In the genomic region with DNA sequence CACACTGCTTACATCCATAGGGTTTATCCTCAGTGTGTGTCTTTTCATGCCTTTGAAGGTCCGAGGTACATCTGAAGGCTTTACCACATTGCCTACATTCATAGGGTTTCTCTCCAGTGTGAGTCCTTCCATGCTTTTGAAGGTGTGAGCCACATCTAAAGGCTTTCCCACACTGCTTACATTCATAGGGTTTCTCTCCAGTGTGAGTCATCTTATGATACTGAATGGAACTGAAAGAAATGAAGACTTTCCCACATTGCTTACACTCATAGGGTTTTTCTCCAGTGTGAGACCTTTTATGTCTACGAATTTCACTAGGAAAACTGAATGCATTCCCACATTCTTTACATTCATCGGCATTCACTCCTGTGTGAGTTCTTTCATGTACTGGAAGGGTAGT, we compare ENCODE assay signal across 1 cellular context.
A peak's percentile ranks its signal among the peaks of the same experiment; 100 is the strongest.
TF ChIP-seq lines count a peak whose summit lies in the region.

No MANE protein-coding gene starts in this region.

TF ChIP-seq in K562, 482 proteins besides CTCF, POLR2A, EP300 and RAD21:
- TF ChIP-seq, protein P1, sequence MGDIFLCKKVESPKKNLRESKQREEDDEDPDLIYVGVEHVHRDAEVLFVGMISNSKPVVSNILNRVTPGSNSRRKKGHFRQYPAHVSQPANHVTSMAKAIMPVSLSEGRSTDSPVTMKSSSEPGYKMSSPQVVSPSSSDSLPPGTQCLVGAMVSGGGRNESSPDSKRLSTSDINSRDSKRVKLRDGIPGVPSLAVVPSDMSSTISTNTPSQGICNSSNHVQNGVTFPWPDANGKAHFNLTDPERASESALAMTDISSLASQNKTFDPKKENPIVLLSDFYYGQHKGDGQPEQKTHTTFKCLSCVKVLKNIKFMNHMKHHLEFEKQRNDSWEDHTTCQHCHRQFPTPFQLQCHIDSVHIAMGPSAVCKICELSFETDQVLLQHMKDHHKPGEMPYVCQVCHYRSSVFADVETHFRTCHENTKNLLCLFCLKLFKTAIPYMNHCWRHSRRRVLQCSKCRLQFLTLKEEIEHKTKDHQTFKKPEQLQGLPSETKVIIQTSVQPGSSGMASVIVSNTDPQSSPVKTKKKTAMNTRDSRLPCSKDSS (IDR thresholded peaks at IDR 0.05; ENCODE audit: low read depth, partially characterized antibody), result peak; percentile 93
- TF ChIP-seq, protein P2, sequence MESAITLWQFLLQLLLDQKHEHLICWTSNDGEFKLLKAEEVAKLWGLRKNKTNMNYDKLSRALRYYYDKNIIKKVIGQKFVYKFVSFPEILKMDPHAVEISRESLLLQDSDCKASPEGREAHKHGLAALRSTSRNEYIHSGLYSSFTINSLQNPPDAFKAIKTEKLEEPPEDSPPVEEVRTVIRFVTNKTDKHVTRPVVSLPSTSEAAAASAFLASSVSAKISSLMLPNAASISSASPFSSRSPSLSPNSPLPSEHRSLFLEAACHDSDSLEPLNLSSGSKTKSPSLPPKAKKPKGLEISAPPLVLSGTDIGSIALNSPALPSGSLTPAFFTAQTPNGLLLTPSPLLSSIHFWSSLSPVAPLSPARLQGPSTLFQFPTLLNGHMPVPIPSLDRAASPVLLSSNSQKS (CRISPR knock-in tag; IDR thresholded peaks at IDR 0.05), result no peak
- TF ChIP-seq, protein P3, sequence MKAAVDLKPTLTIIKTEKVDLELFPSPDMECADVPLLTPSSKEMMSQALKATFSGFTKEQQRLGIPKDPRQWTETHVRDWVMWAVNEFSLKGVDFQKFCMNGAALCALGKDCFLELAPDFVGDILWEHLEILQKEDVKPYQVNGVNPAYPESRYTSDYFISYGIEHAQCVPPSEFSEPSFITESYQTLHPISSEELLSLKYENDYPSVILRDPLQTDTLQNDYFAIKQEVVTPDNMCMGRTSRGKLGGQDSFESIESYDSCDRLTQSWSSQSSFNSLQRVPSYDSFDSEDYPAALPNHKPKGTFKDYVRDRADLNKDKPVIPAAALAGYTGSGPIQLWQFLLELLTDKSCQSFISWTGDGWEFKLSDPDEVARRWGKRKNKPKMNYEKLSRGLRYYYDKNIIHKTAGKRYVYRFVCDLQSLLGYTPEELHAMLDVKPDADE (conservative IDR thresholded peaks at IDR 0.05; ENCODE audit: control insufficient read depth, low read depth, low read length), result no peak
- peak in 1 of 2 experiments; percentile 55; a peak in 1 of 4 replicates for TF ChIP-seq TRIM24 (IDR thresholded peaks at IDR 0.05)
- TF ChIP-seq ATF7 (IDR thresholded peaks at IDR 0.05), result no peak
- TF ChIP-seq FOSL1 (tag; conservative IDR thresholded peaks at IDR 0.05), result peak; percentile 44; the same call in 1 of the 2 replicates
- TF ChIP-seq RBM39 (optimal IDR thresholded peaks at IDR 0.05; ENCODE audit: low read depth, low read length), result no peak
- TF ChIP-seq, protein P4, sequence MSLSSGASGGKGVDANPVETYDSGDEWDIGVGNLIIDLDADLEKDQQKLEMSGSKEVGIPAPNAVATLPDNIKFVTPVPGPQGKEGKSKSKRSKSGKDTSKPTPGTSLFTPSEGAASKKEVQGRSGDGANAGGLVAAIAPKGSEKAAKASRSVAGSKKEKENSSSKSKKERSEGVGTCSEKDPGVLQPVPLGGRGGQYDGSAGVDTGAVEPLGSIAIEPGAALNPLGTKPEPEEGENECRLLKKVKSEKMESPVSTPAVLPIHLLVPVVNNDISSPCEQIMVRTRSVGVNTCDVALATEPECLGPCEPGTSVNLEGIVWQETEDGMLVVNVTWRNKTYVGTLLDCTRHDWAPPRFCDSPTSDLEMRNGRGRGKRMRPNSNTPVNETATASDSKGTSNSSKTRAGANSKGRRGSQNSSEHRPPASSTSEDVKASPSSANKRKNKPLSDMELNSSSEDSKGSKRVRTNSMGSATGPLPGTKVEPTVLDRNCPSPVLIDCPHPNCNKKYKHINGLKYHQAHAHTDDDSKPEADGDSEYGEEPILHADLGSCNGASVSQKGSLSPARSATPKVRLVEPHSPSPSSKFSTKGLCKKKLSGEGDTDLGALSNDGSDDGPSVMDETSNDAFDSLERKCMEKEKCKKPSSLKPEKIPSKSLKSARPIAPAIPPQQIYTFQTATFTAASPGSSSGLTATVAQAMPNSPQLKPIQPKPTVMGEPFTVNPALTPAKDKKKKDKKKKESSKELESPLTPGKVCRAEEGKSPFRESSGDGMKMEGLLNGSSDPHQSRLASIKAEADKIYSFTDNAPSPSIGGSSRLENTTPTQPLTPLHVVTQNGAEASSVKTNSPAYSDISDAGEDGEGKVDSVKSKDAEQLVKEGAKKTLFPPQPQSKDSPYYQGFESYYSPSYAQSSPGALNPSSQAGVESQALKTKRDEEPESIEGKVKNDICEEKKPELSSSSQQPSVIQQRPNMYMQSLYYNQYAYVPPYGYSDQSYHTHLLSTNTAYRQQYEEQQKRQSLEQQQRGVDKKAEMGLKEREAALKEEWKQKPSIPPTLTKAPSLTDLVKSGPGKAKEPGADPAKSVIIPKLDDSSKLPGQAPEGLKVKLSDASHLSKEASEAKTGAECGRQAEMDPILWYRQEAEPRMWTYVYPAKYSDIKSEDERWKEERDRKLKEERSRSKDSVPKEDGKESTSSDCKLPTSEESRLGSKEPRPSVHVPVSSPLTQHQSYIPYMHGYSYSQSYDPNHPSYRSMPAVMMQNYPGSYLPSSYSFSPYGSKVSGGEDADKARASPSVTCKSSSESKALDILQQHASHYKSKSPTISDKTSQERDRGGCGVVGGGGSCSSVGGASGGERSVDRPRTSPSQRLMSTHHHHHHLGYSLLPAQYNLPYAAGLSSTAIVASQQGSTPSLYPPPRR (CRISPR knock-in tag; IDR thresholded peaks at IDR 0.05; ENCODE audit: borderline replicate concordance), result no peak
- no peak for TF ChIP-seq HNRNPLL (IDR thresholded peaks at IDR 0.05; ENCODE audit: low read depth, low read length, poor library complexity, severe bottlenecking)
- no peak for TF ChIP-seq RAD51 (IDR thresholded peaks at IDR 0.05; ENCODE audit: borderline replicate concordance, low read depth)
- peak; percentile 98 for TF ChIP-seq ZNF75A (CRISPR knock-in tag; IDR thresholded peaks at IDR 0.05)
- TF ChIP-seq, protein P5, sequence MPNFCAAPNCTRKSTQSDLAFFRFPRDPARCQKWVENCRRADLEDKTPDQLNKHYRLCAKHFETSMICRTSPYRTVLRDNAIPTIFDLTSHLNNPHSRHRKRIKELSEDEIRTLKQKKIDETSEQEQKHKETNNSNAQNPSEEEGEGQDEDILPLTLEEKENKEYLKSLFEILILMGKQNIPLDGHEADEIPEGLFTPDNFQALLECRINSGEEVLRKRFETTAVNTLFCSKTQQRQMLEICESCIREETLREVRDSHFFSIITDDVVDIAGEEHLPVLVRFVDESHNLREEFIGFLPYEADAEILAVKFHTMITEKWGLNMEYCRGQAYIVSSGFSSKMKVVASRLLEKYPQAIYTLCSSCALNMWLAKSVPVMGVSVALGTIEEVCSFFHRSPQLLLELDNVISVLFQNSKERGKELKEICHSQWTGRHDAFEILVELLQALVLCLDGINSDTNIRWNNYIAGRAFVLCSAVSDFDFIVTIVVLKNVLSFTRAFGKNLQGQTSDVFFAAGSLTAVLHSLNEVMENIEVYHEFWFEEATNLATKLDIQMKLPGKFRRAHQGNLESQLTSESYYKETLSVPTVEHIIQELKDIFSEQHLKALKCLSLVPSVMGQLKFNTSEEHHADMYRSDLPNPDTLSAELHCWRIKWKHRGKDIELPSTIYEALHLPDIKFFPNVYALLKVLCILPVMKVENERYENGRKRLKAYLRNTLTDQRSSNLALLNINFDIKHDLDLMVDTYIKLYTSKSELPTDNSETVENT (CRISPR knock-in tag; IDR thresholded peaks at IDR 0.05), result no peak
- TF ChIP-seq ZNF316 (IDR thresholded peaks at IDR 0.05), result no peak
- TF ChIP-seq NUFIP1 (IDR thresholded peaks at IDR 0.05; ENCODE audit: partially characterized antibody), result no peak
- TF ChIP-seq, protein P6, sequence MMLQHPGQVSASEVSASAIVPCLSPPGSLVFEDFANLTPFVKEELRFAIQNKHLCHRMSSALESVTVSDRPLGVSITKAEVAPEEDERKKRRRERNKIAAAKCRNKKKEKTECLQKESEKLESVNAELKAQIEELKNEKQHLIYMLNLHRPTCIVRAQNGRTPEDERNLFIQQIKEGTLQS (IDR thresholded peaks at IDR 0.05), result peak; percentile 55
- TF ChIP-seq, protein P6 (CRISPR knock-in tag; conservative IDR thresholded peaks at IDR 0.05), result no peak
- TF ChIP-seq, protein P7, sequence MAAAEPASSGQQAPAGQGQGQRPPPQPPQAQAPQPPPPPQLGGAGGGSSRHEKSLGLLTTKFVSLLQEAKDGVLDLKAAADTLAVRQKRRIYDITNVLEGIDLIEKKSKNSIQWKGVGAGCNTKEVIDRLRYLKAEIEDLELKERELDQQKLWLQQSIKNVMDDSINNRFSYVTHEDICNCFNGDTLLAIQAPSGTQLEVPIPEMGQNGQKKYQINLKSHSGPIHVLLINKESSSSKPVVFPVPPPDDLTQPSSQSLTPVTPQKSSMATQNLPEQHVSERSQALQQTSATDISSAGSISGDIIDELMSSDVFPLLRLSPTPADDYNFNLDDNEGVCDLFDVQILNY (CRISPR knock-in tag; IDR thresholded peaks at IDR 0.05), result no peak
- TF ChIP-seq, protein P8, sequence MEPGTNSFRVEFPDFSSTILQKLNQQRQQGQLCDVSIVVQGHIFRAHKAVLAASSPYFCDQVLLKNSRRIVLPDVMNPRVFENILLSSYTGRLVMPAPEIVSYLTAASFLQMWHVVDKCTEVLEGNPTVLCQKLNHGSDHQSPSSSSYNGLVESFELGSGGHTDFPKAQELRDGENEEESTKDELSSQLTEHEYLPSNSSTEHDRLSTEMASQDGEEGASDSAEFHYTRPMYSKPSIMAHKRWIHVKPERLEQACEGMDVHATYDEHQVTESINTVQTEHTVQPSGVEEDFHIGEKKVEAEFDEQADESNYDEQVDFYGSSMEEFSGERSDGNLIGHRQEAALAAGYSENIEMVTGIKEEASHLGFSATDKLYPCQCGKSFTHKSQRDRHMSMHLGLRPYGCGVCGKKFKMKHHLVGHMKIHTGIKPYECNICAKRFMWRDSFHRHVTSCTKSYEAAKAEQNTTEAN (CRISPR knock-in tag; IDR thresholded peaks at IDR 0.05), result no peak
- TF ChIP-seq, protein P9, sequence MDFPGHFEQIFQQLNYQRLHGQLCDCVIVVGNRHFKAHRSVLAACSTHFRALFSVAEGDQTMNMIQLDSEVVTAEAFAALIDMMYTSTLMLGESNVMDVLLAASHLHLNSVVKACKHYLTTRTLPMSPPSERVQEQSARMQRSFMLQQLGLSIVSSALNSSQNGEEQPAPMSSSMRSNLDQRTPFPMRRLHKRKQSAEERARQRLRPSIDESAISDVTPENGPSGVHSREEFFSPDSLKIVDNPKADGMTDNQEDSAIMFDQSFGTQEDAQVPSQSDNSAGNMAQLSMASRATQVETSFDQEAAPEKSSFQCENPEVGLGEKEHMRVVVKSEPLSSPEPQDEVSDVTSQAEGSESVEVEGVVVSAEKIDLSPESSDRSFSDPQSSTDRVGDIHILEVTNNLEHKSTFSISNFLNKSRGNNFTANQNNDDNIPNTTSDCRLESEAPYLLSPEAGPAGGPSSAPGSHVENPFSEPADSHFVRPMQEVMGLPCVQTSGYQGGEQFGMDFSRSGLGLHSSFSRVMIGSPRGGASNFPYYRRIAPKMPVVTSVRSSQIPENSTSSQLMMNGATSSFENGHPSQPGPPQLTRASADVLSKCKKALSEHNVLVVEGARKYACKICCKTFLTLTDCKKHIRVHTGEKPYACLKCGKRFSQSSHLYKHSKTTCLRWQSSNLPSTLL (IDR thresholded peaks at IDR 0.05), result no peak
- TF ChIP-seq PPARD (CRISPR knock-in tag; IDR thresholded peaks at IDR 0.05), result no peak
- TF ChIP-seq MIER1 (IDR thresholded peaks at IDR 0.05; ENCODE audit: low read depth), result no peak
- TF ChIP-seq ZNF174 (CRISPR knock-in tag; IDR thresholded peaks at IDR 0.05), result no peak
- 0 out of 2 replicates have a peak, but pooled peaks have one; percentile 17 for TF ChIP-seq TEAD4 (IDR thresholded peaks at IDR 0.05; ENCODE audit: low read length)
- TF ChIP-seq TEAD4 (CRISPR knock-in tag; IDR thresholded peaks at IDR 0.05; ENCODE audit: borderline replicate concordance), result no peak
- TF ChIP-seq CC2D1A (IDR thresholded peaks at IDR 0.05), result no peak
- TF ChIP-seq CBX3 (IDR thresholded peaks at IDR 0.05; ENCODE audit: borderline replicate concordance in 1 of 2, low read length in 2 of 2), result peak in 1 of 2 experiments; percentile 76; a peak in 1 of 3 replicates
- TF ChIP-seq ZEB2 (IDR thresholded peaks at IDR 0.05), result peak; percentile 76
- no peak for TF ChIP-seq ARID1B (IDR thresholded peaks at IDR 0.05)
- TF ChIP-seq, protein P10, sequence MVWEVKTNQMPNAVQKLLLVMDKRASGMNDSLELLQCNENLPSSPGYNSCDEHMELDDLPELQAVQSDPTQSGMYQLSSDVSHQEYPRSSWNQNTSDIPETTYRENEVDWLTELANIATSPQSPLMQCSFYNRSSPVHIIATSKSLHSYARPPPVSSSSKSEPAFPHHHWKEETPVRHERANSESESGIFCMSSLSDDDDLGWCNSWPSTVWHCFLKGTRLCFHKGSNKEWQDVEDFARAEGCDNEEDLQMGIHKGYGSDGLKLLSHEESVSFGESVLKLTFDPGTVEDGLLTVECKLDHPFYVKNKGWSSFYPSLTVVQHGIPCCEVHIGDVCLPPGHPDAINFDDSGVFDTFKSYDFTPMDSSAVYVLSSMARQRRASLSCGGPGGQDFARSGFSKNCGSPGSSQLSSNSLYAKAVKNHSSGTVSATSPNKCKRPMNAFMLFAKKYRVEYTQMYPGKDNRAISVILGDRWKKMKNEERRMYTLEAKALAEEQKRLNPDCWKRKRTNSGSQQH (CRISPR knock-in tag; IDR thresholded peaks at IDR 0.05), result no peak
- TF ChIP-seq SOX6 (IDR thresholded peaks at IDR 0.05), result peak; percentile 37; the same call in 1 of the 2 replicates
- TF ChIP-seq DPF2 (IDR thresholded peaks at IDR 0.05), result no peak
- TF ChIP-seq PHTF2 (CRISPR knock-in tag; IDR thresholded peaks at IDR 0.05), result no peak
- no peak for TF ChIP-seq CBFA2T3 (IDR thresholded peaks at IDR 0.05)
- TF ChIP-seq TRIM28 (IDR thresholded peaks at IDR 0.05), result peak; percentile 88
- TF ChIP-seq, protein P11, sequence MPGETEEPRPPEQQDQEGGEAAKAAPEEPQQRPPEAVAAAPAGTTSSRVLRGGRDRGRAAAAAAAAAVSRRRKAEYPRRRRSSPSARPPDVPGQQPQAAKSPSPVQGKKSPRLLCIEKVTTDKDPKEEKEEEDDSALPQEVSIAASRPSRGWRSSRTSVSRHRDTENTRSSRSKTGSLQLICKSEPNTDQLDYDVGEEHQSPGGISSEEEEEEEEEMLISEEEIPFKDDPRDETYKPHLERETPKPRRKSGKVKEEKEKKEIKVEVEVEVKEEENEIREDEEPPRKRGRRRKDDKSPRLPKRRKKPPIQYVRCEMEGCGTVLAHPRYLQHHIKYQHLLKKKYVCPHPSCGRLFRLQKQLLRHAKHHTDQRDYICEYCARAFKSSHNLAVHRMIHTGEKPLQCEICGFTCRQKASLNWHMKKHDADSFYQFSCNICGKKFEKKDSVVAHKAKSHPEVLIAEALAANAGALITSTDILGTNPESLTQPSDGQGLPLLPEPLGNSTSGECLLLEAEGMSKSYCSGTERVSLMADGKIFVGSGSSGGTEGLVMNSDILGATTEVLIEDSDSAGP (CRISPR knock-in tag; IDR thresholded peaks at IDR 0.05), result no peak
- 0 out of 2 replicates have a peak, but pooled peaks have one; percentile 43 for TF ChIP-seq CBX1 (IDR thresholded peaks at IDR 0.05; ENCODE audit: low read depth)
TF ChIP-seq in K562: peak in this region for 11.
